Comparison of ENCODE assay signal across 10 cellular contexts in genomic region chr12:96047151-96047620, GRCh38. TPM values are rescaled to one million over a fixed set of nuclear protein-coding genes. Genes with fewer than 3 reads are reported as not detected.
DNase-seq lines count a peak whose midpoint lies in the region; ATAC-seq, FAIRE-seq and TF ChIP-seq lines count a peak whose summit lies in the region.
"Had no signal": no experiment of that assay in that cellular context is flagged by ENCODE, and none has a peak within 500 bp of the region (broad histone marks: within the 10 kb centered on the region; RNA-seq: fewer than 3 reads in every experiment).

No MANE protein-coding gene starts in this region.

- TF ChIP-seq POLR2A in GM12878 (IDR thresholded peaks at IDR 0.05; ENCODE audit: low read depth, low read length): no peak
- TF ChIP-seq POLR2A in spleen (IDR thresholded peaks at IDR 0.05): no peak

- peak overlapping the region; percentile 24 for H3K4me2 ChIP-seq in GM12878 (ENCODE audit: control insufficient read depth, insufficient read depth)

- H3K27ac ChIP-seq in GM12878 (ENCODE audit: control insufficient read depth, insufficient read depth) (no peak overlapping the region), spleen (peak overlapping the region in 7 of 8 donors; percentile 52 to 86 (median 77))
- H3K27ac ChIP-seq: prostate gland had no signal

- H3K79me2 ChIP-seq in GM12878 (ENCODE audit: control insufficient read depth, insufficient read depth, low read length): no peaks in the 10 kb centered on the region

- TF ChIP-seq EP300 in GM12878 (IDR thresholded peaks at IDR 0.05; ENCODE audit: borderline replicate concordance in 1 of 2, control insufficient read depth in 1 of 2, low read depth in 2 of 2, low read length in 2 of 2): no peak

- WGBS in GM12878 (ENCODE audit: insufficient coverage, insufficient replicate concordance, low lambda C conversion rate, missing lambda C conversion rate): 5% methylated on average over 4 of the region's 4 CpGs
- 47 to 61% (median 51%) methylated on average over 4 of the region's 4 CpGs for WGBS in spleen, 5 donors

- no peak for TF ChIP-seq CTCF in GM12878 (IDR thresholded peaks at IDR 0.05 in 2 of 3, conservative IDR thresholded peaks at IDR 0.05 in 1 of 3; ENCODE audit: control insufficient read depth in 2 of 3, extremely low read depth in 1 of 3, insufficient read depth in 1 of 3, low read depth in 3 of 3, low read length in 3 of 3)
- no peak for TF ChIP-seq CTCF in spleen (IDR thresholded peaks at IDR 0.05 in 8 of 11, conservative IDR thresholded peaks at IDR 0.05 in 3 of 11)

- no peak for FAIRE-seq in GM12878 (lab: Jason Lieb, UNC)
- FAIRE-seq: A204.1 had no signal

- CTCF ChIA-PET in GM12878 (lab: Yijun Ruan, JAX): interaction anchor here (3.0 kb wide), 1 partner anchor 168 kb away, joined by 13 read pairs; no protein-coding TSS in a partner anchor

- DNase-seq in DMS79 treated with DMSO at 0.1 percent for 48 hours (lab: John Stamatoyannopoulos, UW) (peak; percentile 68), DMS79 (lab: John Stamatoyannopoulos, UW) (no peak), GM12878 (ENCODE audit: low read depth, low spot score) (no peak), spleen (no peak), HT-29 (ENCODE audit: low spot score) (no peak), NCI-H2029 treated with DMSO at 0.1 percent for 48 hours (lab: John Stamatoyannopoulos, UW) (no peak), left lobe of liver (ENCODE audit: low spot score) (no peak)

- no TSS peak for BruUV-seq in GM12878 (replicated peaks; lab: Mats Ljungman, UMichigan)

- no peaks in the 10 kb centered on the region; the same call in 2 of the 3 replicates for H3K9me3 ChIP-seq in GM12878 (replicated peaks; ENCODE audit: control insufficient read depth, insufficient read depth, low read length)
- H3K9me3 ChIP-seq in spleen: no peaks in the 10 kb centered on the region
- H3K9me3 ChIP-seq: prostate gland had no signal

- no peak overlapping the region; the same call in 1 of the 2 replicates for H2AFZ ChIP-seq in GM12878 (ENCODE audit: control insufficient read depth, low read depth, low read length)

- no peaks in the 10 kb centered on the region for H4K20me1 ChIP-seq in GM12878 (ENCODE audit: control insufficient read depth, insufficient read depth)

- RAD21 ChIA-PET in GM12878 (lab: Charles Lee; ENCODE audit: unreplicated experiment): interaction anchor here (2.0 kb wide), 1 partner anchor 168 kb away, joined by 10 read pairs; no protein-coding TSS in a partner anchor

- ATAC-seq in HG03064 (IDR thresholded peaks at IDR 0.05; ENCODE audit: low read depth, unreplicated experiment): peak; percentile 24
- peak; percentile 48 for ATAC-seq in GM12878
- no peak for ATAC-seq in left lobe of liver

- no peak for TF ChIP-seq RAD21 in GM12878 (IDR thresholded peaks at IDR 0.05; ENCODE audit: insufficient read depth, low read depth, low read length)

- H3K4me3 ChIP-seq in GM12878 (peak overlapping the region; percentile 18; the same call in 1 of the 2 replicates), spleen (peak overlapping the region in 1 of 8 donors; percentile 12)
- H3K4me3 ChIP-seq: prostate gland had no signal

- no peak overlapping the region for H3K9ac ChIP-seq in GM12878 (ENCODE audit: control insufficient read depth, insufficient read depth, low read length)

- intact Hi-C loops in GM12878 (cut with micrococcal nuclease; ENCODE audit: unreplicated experiment) (no loop called here), spleen (cut with DNase I; ENCODE audit: low total_unique reads) (no loop called here)

- SMC1A ChIA-PET in GM12878 (lab: Charles Lee; ENCODE audit: uncharacterized antibody, unreplicated experiment): interaction anchor here (1.7 to 2.0 kb wide), 5 partner anchors 10 to 168 kb away, joined by 4 to 7 read pairs (median 6); no protein-coding TSS in a partner anchor

- POLR2A ChIA-PET in GM12878 (lab: Charles Lee): interaction anchor here (0.7 kb wide), 1 partner anchor 285 kb away, joined by 3 read pairs; no protein-coding TSS in a partner anchor

- peaks cover 29% of the 10 kb centered on the region for H3K4me1 ChIP-seq in GM12878 (ENCODE audit: control insufficient read depth, insufficient read depth, low read length)
- H3K4me1 ChIP-seq in spleen: peaks cover 20 to 64% (median 57%) of the 10 kb centered on the region in 6 donors
- H3K4me1 ChIP-seq: prostate gland had no signal

- in situ Hi-C loops in GM12878 (cut with MboI): no loop called here

- H3K36me3 ChIP-seq in GM12878 (ENCODE audit: control insufficient read depth in 2 of 2, insufficient read depth in 2 of 2, low read length in 1 of 2) (no peaks in the 10 kb centered on the region), spleen (no peaks in the 10 kb centered on the region)
- H3K36me3 ChIP-seq: prostate gland had no signal

- H3K27me3 ChIP-seq in GM12878 (replicated peaks in 1 of 2; ENCODE audit: control insufficient read depth in 2 of 2, insufficient read depth in 2 of 2, low read length in 1 of 2): no peaks in the 10 kb centered on the region
- H3K27me3 ChIP-seq in spleen (replicated peaks in 1 of 7): no peaks in the 10 kb centered on the region

TF ChIP-seq in GM12878, 131 proteins besides CTCF, POLR2A, EP300 and RAD21:
- TF ChIP-seq CBX5 (IDR thresholded peaks at IDR 0.05; ENCODE audit: low read depth): no peak
- no peak for TF ChIP-seq NRF1 (conservative IDR thresholded peaks at IDR 0.05; ENCODE audit: low read depth, low read length)
- no peak for TF ChIP-seq EGR1 (IDR thresholded peaks at IDR 0.05; ENCODE audit: borderline replicate concordance in 1 of 2, low read depth in 2 of 2, low read length in 2 of 2)

RNA-seq across cellular contexts. Expression of gene LTA4H, which starts 11.8 kb away (rescaled TPM):
- total RNA-seq in GM12878 (2013; cell fraction: nucleolus; rRNA removed): 71.3 and 74.8 TPM in 2 replicates
- total RNA-seq in GM12878 (2014; rRNA removed): 46.5 and 55.0 TPM in 2 replicates
- total RNA-seq in GM12878 (2014; rRNA removed; fragmentation: Illumina TruSeq; extraction: Trizol): 63.1 and 63.4 TPM in 2 replicates
- 44.7 and 45.9 TPM in 2 replicates for total RNA-seq in GM12878 (2021)
- polyA plus RNA-seq in GM12878 (2011; ENCODE audit: low read depth): 52.2 TPM
- polyA plus RNA-seq in GM12878 (2011; rRNA removed): 106 and 161 TPM in 2 replicates
- 52.3 and 64.6 TPM in 2 replicates for polyA plus RNA-seq in GM12878 (2011; cell fraction: cytosol; rRNA removed)
- 90.6 and 95.0 TPM in 2 replicates for polyA plus RNA-seq in GM12878 (2011; cell fraction: nucleus; rRNA removed)
- 50.1 and 69.9 TPM in 2 replicates for polyA plus RNA-seq in GM12878 (2012)
- polyA plus RNA-seq in GM12878 (2014; fragmentation: Illumina TruSeq; extraction: Trizol): 73.6 and 99.5 TPM in 2 replicates
- polyA plus RNA-seq in GM12878 (2014; fragmentation: Nextera tagmentation; extraction: Ambion mirVana): 10 to 100 TPM; 47.2 to 47.4 TPM
- 47.6 and 51.3 TPM in 2 replicates for polyA plus RNA-seq in GM12878 (2014; rRNA removed)
- 10 to 100 TPM; 43.9 to 45.9 TPM for polyA plus RNA-seq in GM12878 (2016; fragmentation: Nextera tagmentation; extraction: Ambion mirVana)
- polyA minus RNA-seq in GM12878 (2011; rRNA and poly(A)+ RNA removed): 66.8 and 77.6 TPM in 2 replicates
- polyA minus RNA-seq in GM12878 (2011; cell fraction: cytosol; rRNA and poly(A)+ RNA removed): 23.9 and 33.9 TPM in 2 replicates
- 34.6 and 40.8 TPM in 2 replicates for polyA minus RNA-seq in GM12878 (2011; cell fraction: nucleus; rRNA and poly(A)+ RNA removed)
- total RNA-seq in spleen: 100 to 1,000 TPM in 4 of 7 donors, 10 to 100 TPM in 3; 79.0 to 183 (median 103) TPM
- polyA plus RNA-seq in spleen: 10 to 100 TPM; 58.0 to 75.3 (median 62.9) TPM
- 35.0 and 38.2 TPM in 2 replicates for total RNA-seq in HT-29 (2014; rRNA removed; shearing (Covaris generic))
- 17.7 TPM for total RNA-seq in left lobe of liver

RNA-seq across cellular contexts. Expression of gene HAL, which starts 51.0 kb away (rescaled TPM):
- total RNA-seq in GM12878 (2013; cell fraction: nucleolus; rRNA removed): 0.35 and 0.76 TPM in 2 replicates
- 0.45 TPM in 1 of 2 replicates, not detected in the other for total RNA-seq in GM12878 (2014; rRNA removed)
- total RNA-seq in GM12878 (2014; rRNA removed; fragmentation: Illumina TruSeq; extraction: Trizol): 0.04 TPM in 1 of 2 replicates, not detected in the other
- 0.11 and 0.18 TPM in 2 replicates for total RNA-seq in GM12878 (2021)
- polyA plus RNA-seq in GM12878 (2011; ENCODE audit: low read depth): 0.09 TPM
- polyA plus RNA-seq in GM12878 (2011; rRNA removed): 0.10 and 0.14 TPM in 2 replicates
- 0.08 and 0.52 TPM in 2 replicates for polyA plus RNA-seq in GM12878 (2011; cell fraction: cytosol; rRNA removed)
- 0.69 and 2.1 TPM in 2 replicates for polyA plus RNA-seq in GM12878 (2011; cell fraction: nucleus; rRNA removed)
- 0.08 TPM in 2 replicates for polyA plus RNA-seq in GM12878 (2012)
- polyA plus RNA-seq in GM12878 (2014; fragmentation: Illumina TruSeq; extraction: Trizol): 0.06 and 0.52 TPM in 2 replicates
- polyA plus RNA-seq in GM12878 (2014; fragmentation: Nextera tagmentation; extraction: Ambion mirVana): under 1 TPM; 0.08 to 0.13 TPM
- 0.13 and 0.38 TPM in 2 replicates for polyA plus RNA-seq in GM12878 (2014; rRNA removed)
- polyA plus RNA-seq in GM12878 (2016; fragmentation: Nextera tagmentation; extraction: Ambion mirVana): under 1 TPM in 1 of 2 experiments, not detected in 1; 0.19 TPM
- 0.07 and 0.52 TPM in 2 replicates for polyA minus RNA-seq in GM12878 (2011; rRNA and poly(A)+ RNA removed)
- polyA minus RNA-seq in GM12878 (2011; cell fraction: cytosol; rRNA and poly(A)+ RNA removed): not detected in 2 replicates
- 0.85 and 3.6 TPM in 2 replicates for polyA minus RNA-seq in GM12878 (2011; cell fraction: nucleus; rRNA and poly(A)+ RNA removed)
- total RNA-seq in spleen: 10 to 100 TPM in 4 of 7 donors, 1 to 10 TPM in 3; 4.6 to 27.3 (median 11.7) TPM
- 1 to 10 TPM in 1 of 3 donors, under 1 TPM in 2; 0.24 to 1.9 (median 0.72) TPM for polyA plus RNA-seq in spleen
- not detected in 2 replicates for total RNA-seq in HT-29 (2014; rRNA removed; shearing (Covaris generic))
- total RNA-seq in left lobe of liver: 210 TPM
